Comparison of ENCODE assay signal across 21 cellular contexts in the genomic region with DNA sequence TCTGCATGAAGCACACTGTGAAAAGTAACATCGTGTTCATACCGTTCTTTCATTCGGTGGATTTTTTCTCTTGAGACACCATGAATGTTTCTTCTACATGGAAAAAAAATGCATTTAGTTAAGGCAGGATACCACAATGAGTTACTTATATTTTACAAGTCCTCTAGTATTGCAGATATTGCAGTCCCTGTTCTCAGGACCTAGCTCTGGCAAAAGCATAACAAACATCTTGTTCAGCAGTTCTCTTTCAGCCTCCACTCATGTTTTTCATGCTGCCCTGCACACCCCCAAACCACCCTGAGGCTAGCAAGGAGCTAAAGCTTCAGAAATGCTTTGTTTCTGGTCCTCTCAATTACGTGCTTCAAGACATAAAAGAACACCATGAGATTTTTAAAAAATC. TPM values are rescaled to one million over a fixed set of nuclear protein-coding genes. Genes with fewer than 3 reads are reported as not detected.
DNase-seq lines count a peak whose midpoint lies in the region; FAIRE-seq and TF ChIP-seq lines count a peak whose summit lies in the region.
"Had no signal": no experiment of that assay in that cellular context is flagged by ENCODE, and none has a peak within 500 bp of the region (broad histone marks: within the 10 kb centered on the region; RNA-seq: fewer than 3 reads in every experiment).

No MANE protein-coding gene starts in this region.

- no peak for TF ChIP-seq EP300 in stomach (IDR thresholded peaks at IDR 0.05)

- no peaks in the 10 kb centered on the region for H3K27me3 Mint-ChIP-seq in brain
- H3K27me3 Mint-ChIP-seq in osteocyte (ENCODE audit: unreplicated experiment) = no peaks in the 10 kb centered on the region
- no peaks in the 10 kb centered on the region for H3K27me3 Mint-ChIP-seq in chondrocyte (ENCODE audit: low read depth)
- H3K27me3 Mint-ChIP-seq in activated CD4-positive, alpha-beta T cell treated with anti-CD3 and anti-CD28 coated beads, Interleukin-2, amount 10 ng/mL, durations not matched to agents 24 days and 14 days = no peaks in the 10 kb centered on the region
- H3K27me3 Mint-ChIP-seq: CD4-positive, CD25-positive, alpha-beta regulatory T cell; CD8-positive, alpha-beta memory T cell had no signal

- H3K4me1 Mint-ChIP-seq in brain (peaks cover 15% of the 10 kb centered on the region), osteocyte (ENCODE audit: unreplicated experiment) (peaks cover 14% of the 10 kb centered on the region), chondrocyte (ENCODE audit: low read depth) (peaks cover 14% of the 10 kb centered on the region)
- peaks cover 5% of the 10 kb centered on the region for H3K4me1 Mint-ChIP-seq in activated CD4-positive, alpha-beta T cell treated with anti-CD3 and anti-CD28 coated beads, Interleukin-2, amount 10 ng/mL, durations not matched to agents 24 days and 14 days

- H3K4me1 ChIP-seq in stomach = no peaks in the 10 kb centered on the region
- H3K4me1 ChIP-seq: BE2C, Caco-2 had no signal

- H3K4me3 Mint-ChIP-seq in brain (peak overlapping the region in 1 of 5 experiments; percentile 65), osteocyte (ENCODE audit: unreplicated experiment) (no peak overlapping the region), chondrocyte (ENCODE audit: unreplicated experiment) (no peak overlapping the region)
- no peak overlapping the region for H3K4me3 Mint-ChIP-seq in activated CD4-positive, alpha-beta T cell treated with anti-CD3 and anti-CD28 coated beads, Interleukin-2, amount 10 ng/mL, durations not matched to agents 24 days and 14 days
- H3K4me3 Mint-ChIP-seq: CD4-positive, CD25-positive, alpha-beta regulatory T cell; CD8-positive, alpha-beta memory T cell; GM23338 had no signal

- DNase-seq in GM19239 (ENCODE audit: insufficient read length, low spot score) = no peak
- DNase-seq in medulla oblongata (ENCODE audit: extremely low spot score) = peak; percentile 19
- DNase-seq in osteocyte (ENCODE audit: extremely low spot score, unreplicated experiment) = no peak
- DNase-seq in chondrocyte (ENCODE audit: low spot score) = no peak
- no peak for DNase-seq in activated CD4-positive, alpha-beta T cell treated with anti-CD3 and anti-CD28 coated beads, Interleukin-2, amount 10 ng/mL, durations not matched to agents 24 days and 14 days
- no peak for DNase-seq in hepatic stellate cell (ENCODE audit: low spot score)
- DNase-seq in stomach = no peak
- DNase-seq: BE2C; C1 segment of cervical spinal cord; Caco-2; CD4-positive, CD25-positive, alpha-beta regulatory T cell; CD8-positive, alpha-beta memory T cell; HCEC 1CT had no signal

- TF ChIP-seq POLR2A in stomach (IDR thresholded peaks at IDR 0.05) = no peak

- no peak overlapping the region for H3K4me3 ChIP-seq in stomach
- H3K4me3 ChIP-seq: GM23338 had no signal

- H3K27ac Mint-ChIP-seq in brain (peak overlapping the region in 3 of 5 experiments; percentile 0 to 81 (median 77)), osteocyte (ENCODE audit: unreplicated experiment) (peak overlapping the region; percentile 57), chondrocyte (ENCODE audit: unreplicated experiment) (no peak overlapping the region)
- no peak overlapping the region for H3K27ac Mint-ChIP-seq in activated CD4-positive, alpha-beta T cell treated with anti-CD3 and anti-CD28 coated beads, Interleukin-2, amount 10 ng/mL, durations not matched to agents 24 days and 14 days
- H3K27ac Mint-ChIP-seq: GM23338 had no signal

- H3K27me3 ChIP-seq in stomach = no peaks in the 10 kb centered on the region
- H3K27me3 ChIP-seq: BE2C had no signal

- intact Hi-C loops in activated CD4-positive, alpha-beta T cell treated with anti-CD3 and anti-CD28 coated beads, Interleukin-2, amount 10 ng/mL, durations not matched to agents 24 days and 14 days (cut with micrococcal nuclease) = no loop called here
- intact Hi-C loops in stomach (cut with DNase I; ENCODE audit: low total_unique reads) = no loop called here

- WGBS in stomach, 5 donors = 85 to 99% (median 92%) methylated on average over 4 of the region's 4 CpGs

- H3K27ac ChIP-seq in stomach = no peak overlapping the region
- H3K27ac ChIP-seq: HL-60 had no signal

- FAIRE-seq in GM19239 (lab: Jason Lieb, UNC) = peak; percentile 39
- FAIRE-seq: D721Med, G401.6, GM12892, GM18507, H54 had no signal

- peaks cover 3 to 69% (median 38%) of the 10 kb centered on the region in 4 donors for H3K36me3 ChIP-seq in stomach
- H3K36me3 ChIP-seq: BE2C had no signal

- H3K9me3 ChIP-seq in stomach = no peaks in the 10 kb centered on the region
- H3K9me3 ChIP-seq: BE2C, Caco-2 had no signal

- TF ChIP-seq CTCF in brain (conservative IDR thresholded peaks at IDR 0.05) (no peak), osteocyte (IDR thresholded peaks at IDR 0.05) (no peak), chondrocyte (IDR thresholded peaks at IDR 0.05) (no peak), stomach (IDR thresholded peaks at IDR 0.05) (no peak)

- H3K36me3 Mint-ChIP-seq in brain = peaks cover 16% of the 10 kb centered on the region
- peaks cover 10% of the 10 kb centered on the region for H3K36me3 Mint-ChIP-seq in osteocyte (ENCODE audit: unreplicated experiment)
- H3K36me3 Mint-ChIP-seq in chondrocyte (ENCODE audit: low read depth) = no peaks in the 10 kb centered on the region
- peaks cover 48% of the 10 kb centered on the region for H3K36me3 Mint-ChIP-seq in activated CD4-positive, alpha-beta T cell treated with anti-CD3 and anti-CD28 coated beads, Interleukin-2, amount 10 ng/mL, durations not matched to agents 24 days and 14 days (ENCODE audit: low read depth)

- H3K9me3 Mint-ChIP-seq in brain (no peaks in the 10 kb centered on the region), osteocyte (ENCODE audit: unreplicated experiment) (no peaks in the 10 kb centered on the region), chondrocyte (ENCODE audit: low read depth) (no peaks in the 10 kb centered on the region)
- H3K9me3 Mint-ChIP-seq in activated CD4-positive, alpha-beta T cell treated with anti-CD3 and anti-CD28 coated beads, Interleukin-2, amount 10 ng/mL, durations not matched to agents 24 days and 14 days = no peaks in the 10 kb centered on the region
- H3K9me3 Mint-ChIP-seq: CD4-positive, CD25-positive, alpha-beta regulatory T cell; CD8-positive, alpha-beta memory T cell; GM23338 had no signal

RNA-seq across cellular contexts. Expression of gene N4BP2L1, which starts 24.8 kb away (rescaled TPM):
- 12.1 TPM for polyA plus RNA-seq in brain (ENCODE audit: insufficient read depth, low read depth, low replicate concordance)
- total RNA-seq in osteocyte = 9.8 and 10.2 TPM in 2 replicates
- 3.3 to 3.9 TPM (median 3.7 TPM) in 3 replicates for total RNA-seq in chondrocyte
- total RNA-seq in activated CD4-positive, alpha-beta T cell treated with anti-CD3 and anti-CD28 coated beads, Interleukin-2, amount 10 ng/mL, durations not matched to agents 24 days and 14 days = 16.6 and 17.9 TPM in 2 replicates
- total RNA-seq in stomach = 10 to 100 TPM; 13.9 to 46.1 (median 28.8) TPM
- polyA plus RNA-seq in stomach = 10 to 100 TPM in 1 of 3 donors, 1 to 10 TPM in 2; 4.9 to 14.2 (median 6.4) TPM

Comparison
In these comparisons a context has a peak if more than half of its experiments do, and no peak if none do; other contexts are left out.
1. H3K27ac Mint-ChIP-seq: peak in brain (3 of 5) and osteocyte (single experiment); none in chondrocyte (single experiment) and activated CD4-positive, alpha-beta T cell treated with anti-CD3 and anti-CD28 coated beads, Interleukin-2, amount 10 ng/mL, durations not matched to agents 24 days and 14 days (single experiment).